13 cellular contexts compared by ENCODE assay signal in genomic region chr6:20202699-20203302, GRCh38. TPM values are rescaled to one million over a fixed set of nuclear protein-coding genes. Genes with fewer than 3 reads are reported as not detected.
DNase-seq lines count a peak whose midpoint lies in the region; TF ChIP-seq lines count a peak whose summit lies in the region.
"Had no signal": no experiment of that assay in that cellular context is flagged by ENCODE, and none has a peak within 500 bp of the region (broad histone marks: within the 10 kb centered on the region; RNA-seq: fewer than 3 reads in every experiment).

No MANE protein-coding gene starts in this region.

- H3K4me1 Mint-ChIP-seq in activated CD4-positive, alpha-beta T cell treated with anti-CD3 and anti-CD28 coated beads, Interleukin-2, amount 10 ng/mL, durations not matched to agents 24 days and 14 days: peaks cover 59% of the 10 kb centered on the region
- H3K4me1 Mint-ChIP-seq in activated CD4-positive, alpha-beta T cell treated with anti-CD3 and anti-CD28 coated beads, Interleukin-2, amount 10 ng/mL, durations not matched to agents 7 days and 5 days: peaks cover 75% of the 10 kb centered on the region

- peaks cover 4% of the 10 kb centered on the region for H3K9me3 Mint-ChIP-seq in activated CD4-positive, alpha-beta T cell treated with anti-CD3 and anti-CD28 coated beads, Interleukin-2, amount 10 ng/mL, durations not matched to agents 24 days and 14 days
- no peaks in the 10 kb centered on the region for H3K9me3 Mint-ChIP-seq in activated CD4-positive, alpha-beta T cell treated with anti-CD3 and anti-CD28 coated beads, Interleukin-2, amount 10 ng/mL, durations not matched to agents 7 days and 5 days
- H3K9me3 Mint-ChIP-seq: activated naive CD4-positive, alpha-beta T cell treated with anti-CD3 and anti-CD28 coated beads, Interleukin-2, amount 50 U/mL, for 72 hours; dendritic cell treated with granulocyte-macrophage colony-stimulating factor and Interleukin-4, amounts not matched to agents 40 ng/mL and 50 ng/mL, for 4 days had no signal

- H3K4me3 Mint-ChIP-seq in activated CD4-positive, alpha-beta T cell treated with anti-CD3 and anti-CD28 coated beads, Interleukin-2, amount 10 ng/mL, durations not matched to agents 24 days and 14 days: no peak overlapping the region
- H3K4me3 Mint-ChIP-seq in activated CD4-positive, alpha-beta T cell treated with anti-CD3 and anti-CD28 coated beads, Interleukin-2, amount 10 ng/mL, durations not matched to agents 7 days and 5 days: no peak overlapping the region
- H3K4me3 Mint-ChIP-seq: dendritic cell treated with granulocyte-macrophage colony-stimulating factor and Interleukin-4, amounts not matched to agents 40 ng/mL and 50 ng/mL, for 4 days; neural progenitor cell had no signal

- no peak for TF ChIP-seq POLR2A in breast epithelium (IDR thresholded peaks at IDR 0.05)

- H3K9me3 ChIP-seq in breast epithelium (no peaks in the 10 kb centered on the region), parathyroid adenoma (ENCODE audit: control insufficient read depth, low read length) (no peaks in the 10 kb centered on the region)

- H3K36me3 ChIP-seq in KMS-11 (ENCODE audit: insufficient read depth) (no peaks in the 10 kb centered on the region), breast epithelium (no peaks in the 10 kb centered on the region), parathyroid adenoma (ENCODE audit: control insufficient read depth, insufficient read depth, low read length) (no peaks in the 10 kb centered on the region)
- H3K36me3 ChIP-seq: neural progenitor cell had no signal

- no peak for TF ChIP-seq CTCF in KMS-11 (conservative IDR thresholded peaks at IDR 0.05; ENCODE audit: low read depth, low read length)
- no peak for TF ChIP-seq CTCF in breast epithelium (IDR thresholded peaks at IDR 0.05)
- TF ChIP-seq CTCF in parathyroid adenoma (IDR thresholded peaks at IDR 0.05): no peak

- H3K36me3 Mint-ChIP-seq in activated CD4-positive, alpha-beta T cell treated with anti-CD3 and anti-CD28 coated beads, Interleukin-2, amount 10 ng/mL, durations not matched to agents 24 days and 14 days (ENCODE audit: low read depth): peaks cover 12% of the 10 kb centered on the region
- peaks cover 29% of the 10 kb centered on the region for H3K36me3 Mint-ChIP-seq in activated CD4-positive, alpha-beta T cell treated with anti-CD3 and anti-CD28 coated beads, Interleukin-2, amount 10 ng/mL, durations not matched to agents 7 days and 5 days (ENCODE audit: low read depth)
- H3K36me3 Mint-ChIP-seq: neural progenitor cell had no signal

- H3K4me2 ChIP-seq in KMS-11 (peak overlapping the region; percentile 62), parathyroid adenoma (ENCODE audit: low read length) (peak overlapping the region; percentile 21)
- H3K4me2 ChIP-seq: neural progenitor cell had no signal

- DNase-seq in activated CD4-positive, alpha-beta T cell treated with anti-CD3 and anti-CD28 coated beads, Interleukin-2, amount 10 ng/mL, durations not matched to agents 24 days and 14 days: no peak
- no peak for DNase-seq in activated CD4-positive, alpha-beta T cell treated with anti-CD3 and anti-CD28 coated beads, Interleukin-2, amount 10 ng/mL, durations not matched to agents 7 days and 5 days
- DNase-seq in breast epithelium (ENCODE audit: low spot score in 2 of 2) (no peak), NCI-H2196 (lab: John Stamatoyannopoulos, UW; ENCODE audit: unreplicated experiment) (no peak), NCI-H2081 (lab: John Stamatoyannopoulos, UW) (no peak), substantia nigra (lab: John Stamatoyannopoulos, UW) (no peak)
- DNase-seq: activated CD4-positive, alpha-beta T cell treated with anti-CD3 and anti-CD28 coated beads for 4 hours; DMS 273 treated with DMSO at 0.1 percent for 48 hours had no signal

- no peak overlapping the region for H2AFZ ChIP-seq in KMS-11 (ENCODE audit: low read depth)
- no peak overlapping the region for H2AFZ ChIP-seq in parathyroid adenoma
- H2AFZ ChIP-seq: neural progenitor cell had no signal

- peak overlapping the region; percentile 91 for H3K27ac ChIP-seq in KMS-11
- H3K27ac ChIP-seq in breast epithelium: peak overlapping the region; percentile 20 to 77
- H3K27ac ChIP-seq in parathyroid adenoma: no peak overlapping the region
- H3K27ac ChIP-seq in substantia nigra (ENCODE audit: low read depth, low read length, poor library complexity, severe bottlenecking): no peak overlapping the region
- H3K27ac ChIP-seq: neural progenitor cell had no signal

- H3K27ac Mint-ChIP-seq in activated CD4-positive, alpha-beta T cell treated with anti-CD3 and anti-CD28 coated beads, Interleukin-2, amount 10 ng/mL, durations not matched to agents 24 days and 14 days: peak overlapping the region; percentile 80
- H3K27ac Mint-ChIP-seq in activated CD4-positive, alpha-beta T cell treated with anti-CD3 and anti-CD28 coated beads, Interleukin-2, amount 10 ng/mL, durations not matched to agents 7 days and 5 days: no peak overlapping the region
- H3K27ac Mint-ChIP-seq: neural progenitor cell had no signal

- H3K4me1 ChIP-seq in KMS-11 (ENCODE audit: low read depth, poor library complexity, severe bottlenecking) (peaks cover 98% of the 10 kb centered on the region), breast epithelium (peaks cover 0 to 6% of the 10 kb centered on the region in 2 donors), parathyroid adenoma (peaks cover 3% of the 10 kb centered on the region)
- H3K4me1 ChIP-seq: neural progenitor cell had no signal

- H4K20me1 ChIP-seq in KMS-11 (ENCODE audit: insufficient read depth): no peaks in the 10 kb centered on the region

- POLR2A ChIA-PET in activated CD4-positive, alpha-beta T cell treated with anti-CD3 and anti-CD28 coated beads, Interleukin-2, amount 10 ng/mL, durations not matched to agents 7 days and 5 days (lab: Charles Lee): no interaction called here

- H3K79me2 ChIP-seq in KMS-11 (ENCODE audit: insufficient read depth, low read depth) (peaks cover 84% of the 10 kb centered on the region), parathyroid adenoma (peaks cover 2% of the 10 kb centered on the region)

- H3K9ac ChIP-seq in KMS-11 (peak overlapping the region; percentile 58), parathyroid adenoma (no peak overlapping the region)
- H3K9ac ChIP-seq: neural progenitor cell had no signal

- CTCF ChIA-PET in activated CD4-positive, alpha-beta T cell treated with anti-CD3 and anti-CD28 coated beads, Interleukin-2, amount 10 ng/mL, durations not matched to agents 7 days and 5 days (lab: Charles Lee): interaction anchor here (0.9 to 1.1 kb wide), 2 partner anchors 10 to 17 kb away, joined by 3 read pairs; no protein-coding TSS in a partner anchor

- no peaks in the 10 kb centered on the region for H3K27me3 ChIP-seq in KMS-11 (ENCODE audit: insufficient read depth, low read depth)
- H3K27me3 ChIP-seq in breast epithelium: no peaks in the 10 kb centered on the region
- no peaks in the 10 kb centered on the region for H3K27me3 ChIP-seq in parathyroid adenoma (ENCODE audit: control insufficient read depth, insufficient read depth, low read length)
- H3K27me3 ChIP-seq: neural progenitor cell had no signal

- H3K4me3 ChIP-seq in KMS-11 (IDR thresholded peaks at IDR 0.05; ENCODE audit: insufficient read depth, low read depth, low read length) (no peak overlapping the region), breast epithelium (no peak overlapping the region), parathyroid adenoma (ENCODE audit: low read depth, low read length) (peak overlapping the region; percentile 32)
- H3K4me3 ChIP-seq: neural progenitor cell had no signal

- no peaks in the 10 kb centered on the region for H3K27me3 Mint-ChIP-seq in activated CD4-positive, alpha-beta T cell treated with anti-CD3 and anti-CD28 coated beads, Interleukin-2, amount 10 ng/mL, durations not matched to agents 24 days and 14 days
- no peaks in the 10 kb centered on the region for H3K27me3 Mint-ChIP-seq in activated CD4-positive, alpha-beta T cell treated with anti-CD3 and anti-CD28 coated beads, Interleukin-2, amount 10 ng/mL, durations not matched to agents 7 days and 5 days
- H3K27me3 Mint-ChIP-seq: dendritic cell treated with granulocyte-macrophage colony-stimulating factor and Interleukin-4, amounts not matched to agents 40 ng/mL and 50 ng/mL, for 4 days had no signal

- intact Hi-C loops in activated CD4-positive, alpha-beta T cell treated with anti-CD3 and anti-CD28 coated beads, Interleukin-2, amount 10 ng/mL, durations not matched to agents 24 days and 14 days (cut with micrococcal nuclease): loop anchor here (1.0 to 10.0 kb wide), 5 partner anchors 10 to 1862 kb away; partner anchors contain the start of genes CDKAL1 and MBOAT1
- intact Hi-C loops in breast epithelium (cut with DNase I; ENCODE audit: low total_unique reads): no loop called here

RNA-seq across cellular contexts. Expression of gene MBOAT1, which starts 9.5 kb away (rescaled TPM):
- 11.8 and 12.8 TPM in 2 replicates for total RNA-seq in activated CD4-positive, alpha-beta T cell treated with anti-CD3 and anti-CD28 coated beads, Interleukin-2, amount 10 ng/mL, durations not matched to agents 24 days and 14 days
- 10 to 100 TPM; 30.6 to 33.0 TPM for total RNA-seq in activated CD4-positive, alpha-beta T cell treated with anti-CD3 and anti-CD28 coated beads, Interleukin-2, amount 10 ng/mL, durations not matched to agents 7 days and 5 days
- 10 to 100 TPM; 10.9 to 38.6 (median 26.2) TPM for total RNA-seq in breast epithelium

Comparison
In these comparisons a context has a peak if more than half of its experiments do, and no peak if none do; other contexts are left out.
1. H3K27ac ChIP-seq: peak in KMS-11 (single experiment) and breast epithelium (2 of 2); none in parathyroid adenoma (single experiment) and substantia nigra (single experiment).